1 cellular context compared by ENCODE assay signal in genomic region chr22:36258750-36259619, GRCh38.
A peak's percentile ranks its signal among the peaks of the same experiment; 100 is the strongest.
TF ChIP-seq lines count a peak whose summit lies in the region.

No MANE protein-coding gene starts in this region.

TF ChIP-seq in GM12878, 131 proteins besides CTCF, POLR2A, EP300 and RAD21 (continues in another document):
- TF ChIP-seq TARDBP (IDR thresholded peaks at IDR 0.05; ENCODE audit: borderline replicate concordance) (no peak), HDAC2 (IDR thresholded peaks at IDR 0.05) (no peak), HDGF (IDR thresholded peaks at IDR 0.05) (peak; percentile 88; the same call in 1 of the 2 replicates), PML (IDR thresholded peaks at IDR 0.05; ENCODE audit: low read length) (no peak), ASH2L (IDR thresholded peaks at IDR 0.05; ENCODE audit: borderline replicate concordance, low read depth) (no peak), ZBTB40 (IDR thresholded peaks at IDR 0.05; ENCODE audit: borderline replicate concordance) (peak; percentile 8; the same call in 1 of the 2 replicates), PKNOX1 (IDR thresholded peaks at IDR 0.05) (peak; percentile 74), ZBTB33 (IDR thresholded peaks at IDR 0.05) (no peak), PBX3 (IDR thresholded peaks at IDR 0.05; ENCODE audit: insufficient replicate concordance, low read depth, low read length) (no peak), ZBED1 (IDR thresholded peaks at IDR 0.05; ENCODE audit: borderline replicate concordance) (no peak), ATF2 (IDR thresholded peaks at IDR 0.05; ENCODE audit: low read length) (no peak), CEBPZ (IDR thresholded peaks at IDR 0.05; ENCODE audit: low read depth, low read length) (no peak), PAX8 (IDR thresholded peaks at IDR 0.05) (no peak), SUPT20H (IDR thresholded peaks at IDR 0.05; ENCODE audit: borderline replicate concordance, control insufficient read depth, low read depth, low read length) (no peak), ZSCAN29 (IDR thresholded peaks at IDR 0.05) (no peak), MTA3 (IDR thresholded peaks at IDR 0.05; ENCODE audit: borderline replicate concordance, low read length) (no peak), NR2F1 (conservative IDR thresholded peaks at IDR 0.05) (no peak), CHD2 (IDR thresholded peaks at IDR 0.05; ENCODE audit: borderline replicate concordance, low read depth, low read length) (peak; percentile 69), TCF12 (IDR thresholded peaks at IDR 0.05; ENCODE audit: low read depth, low read length) (0 out of 2 replicates have a peak, but pooled peaks have one; percentile 52), ATF7 (IDR thresholded peaks at IDR 0.05; ENCODE audit: low read depth) (no peak), NKRF (conservative IDR thresholded peaks at IDR 0.05) (0 out of 2 replicates have a peak, but pooled peaks have one; percentile 15), POLR2AphosphoS5 (IDR thresholded peaks at IDR 0.05; ENCODE audit: low read length) (0 out of 2 replicates have a peak, but pooled peaks have one; percentile 33), MAX (IDR thresholded peaks at IDR 0.05; ENCODE audit: low read depth, low read length) (no peak), SREBF1 (IDR thresholded peaks at IDR 0.05; ENCODE audit: low read length) (no peak), EED (IDR thresholded peaks at IDR 0.05; ENCODE audit: low read depth) (no peak), ZZZ3 (IDR thresholded peaks at IDR 0.05; ENCODE audit: control insufficient read depth, insufficient read length, low read depth) (no peak), ETV6 (conservative IDR thresholded peaks at IDR 0.05 in 1 of 2, IDR thresholded peaks at IDR 0.05 in 1 of 2; ENCODE audit: borderline replicate concordance in 1 of 2, low read depth in 1 of 2) (no peak), ATF3 (IDR thresholded peaks at IDR 0.05; ENCODE audit: borderline replicate concordance, extremely low read depth, low read depth, low read length) (no peak), FOXM1 (IDR thresholded peaks at IDR 0.05; ENCODE audit: low read depth, low read length) (no peak), IKZF1 (conservative IDR thresholded peaks at IDR 0.05) (peak; percentile 46; the same call in 1 of the 2 replicates), IKZF2 (IDR thresholded peaks at IDR 0.05) (peak; percentile 30 to 42; a peak in 2 of 4 replicates), IRF4 (IDR thresholded peaks at IDR 0.05; ENCODE audit: low read depth, low read length) (0 out of 2 replicates have a peak, but pooled peaks have one; percentile 34), NBN (IDR thresholded peaks at IDR 0.05) (peak; percentile 72; the same call in 1 of the 2 replicates), BCL11A (IDR thresholded peaks at IDR 0.05; ENCODE audit: low read depth, low read length) (no peak), POLR2AphosphoS2 (IDR thresholded peaks at IDR 0.05; ENCODE audit: low read depth, low read length) (no peak), RUNX3 (IDR thresholded peaks at IDR 0.05; ENCODE audit: low read length) (peak; percentile 56), LARP7 (IDR thresholded peaks at IDR 0.05) (no peak), RELB (IDR thresholded peaks at IDR 0.05; ENCODE audit: low read depth) (peak; percentile 32; the same call in 1 of the 2 replicates), KLF5 (IDR thresholded peaks at IDR 0.05; ENCODE audit: partially characterized antibody) (no peak), KDM1A (IDR thresholded peaks at IDR 0.05; ENCODE audit: borderline replicate concordance) (no peak), RAD51 (IDR thresholded peaks at IDR 0.05) (0 out of 2 replicates have a peak, but pooled peaks have one; percentile 28), EGR1 (IDR thresholded peaks at IDR 0.05; ENCODE audit: borderline replicate concordance in 1 of 2, low read depth in 2 of 2, low read length in 2 of 2) (no peak), CBX5 (IDR thresholded peaks at IDR 0.05; ENCODE audit: low read depth) (no peak), SMAD1 (IDR thresholded peaks at IDR 0.05; ENCODE audit: low read depth, partially characterized antibody) (no peak), MEF2B (IDR thresholded peaks at IDR 0.05; ENCODE audit: partially characterized antibody, poor library complexity, severe bottlenecking) (no peak), DPF2 (IDR thresholded peaks at IDR 0.05) (0 out of 2 replicates have a peak, but pooled peaks have one; percentile 23), TBL1XR1 (IDR thresholded peaks at IDR 0.05; ENCODE audit: low read depth, low read length) (no peak), SIN3A (IDR thresholded peaks at IDR 0.05; ENCODE audit: low read depth, low read length) (no peak), NFYA (IDR thresholded peaks at IDR 0.05; ENCODE audit: borderline replicate concordance, low read depth, low read length) (no peak), CBFB (IDR thresholded peaks at IDR 0.05; ENCODE audit: low read depth) (no peak), ESRRA (IDR thresholded peaks at IDR 0.05; ENCODE audit: low read length) (no peak)
